ENCODE assay signal across 9 cellular contexts in genomic region chr11:1401656-1402221, GRCh38. TPM values are rescaled to one million over a fixed set of nuclear protein-coding genes. Genes with fewer than 3 reads are reported as not detected.
A peak's percentile ranks its signal among the peaks of the same experiment; 100 is the strongest.
DNase-seq lines count a peak whose midpoint lies in the region; ATAC-seq, FAIRE-seq and TF ChIP-seq lines count a peak whose summit lies in the region.
"Had no signal": no experiment of that assay in that cellular context is flagged by ENCODE, and none has a peak within 500 bp of the region (broad histone marks: within the 10 kb centered on the region; RNA-seq: fewer than 3 reads in every experiment).

No MANE protein-coding gene starts in this region.

- no peak overlapping the region for H3K4me3 Mint-ChIP-seq in T-cell
- H3K4me3 Mint-ChIP-seq: activated naive CD4-positive, alpha-beta T cell treated with anti-CD3 and anti-CD28 coated beads, Interleukin-2, amount 50 U/mL, for 24 hours had no signal

- H3K36me3 Mint-ChIP-seq in T-cell = no peaks in the 10 kb centered on the region
- H3K36me3 Mint-ChIP-seq: activated naive CD4-positive, alpha-beta T cell treated with anti-CD3 and anti-CD28 coated beads, Interleukin-2, amount 50 U/mL, for 24 hours had no signal

- H3K4me1 Mint-ChIP-seq in T-cell = no peaks in the 10 kb centered on the region
- H3K4me1 Mint-ChIP-seq: activated naive CD4-positive, alpha-beta T cell treated with anti-CD3 and anti-CD28 coated beads, Interleukin-2, amount 50 U/mL, for 24 hours had no signal

- POLR2A ChIA-PET in T-cell (lab: Charles Lee) (no interaction called here), HepG2 (lab: Yijun Ruan, JAX) (no interaction called here)

- ATAC-seq in T-cell (replicated peaks in 1 of 4) = peak in 2 of 4 experiments; percentile 31 to 68
- peak; percentile 42 for ATAC-seq in HepG2
- ATAC-seq in HG02623 (IDR thresholded peaks at IDR 0.05; ENCODE audit: unreplicated experiment) = no peak

- FAIRE-seq in HepG2 (lab: Jason Lieb, UNC) = no peak

- no peaks in the 10 kb centered on the region for H3K79me2 ChIP-seq in HepG2 (ENCODE audit: insufficient read depth, low read length)

- no peaks in the 10 kb centered on the region for H3K9me3 Mint-ChIP-seq in T-cell
- H3K9me3 Mint-ChIP-seq: activated naive CD4-positive, alpha-beta T cell treated with anti-CD3 and anti-CD28 coated beads, Interleukin-2, amount 50 U/mL, for 24 hours had no signal

- H2AFZ ChIP-seq in HepG2 (ENCODE audit: low read length) = no peak overlapping the region

- peaks cover 0 to 9% of the 10 kb centered on the region in 2 donors for H3K27me3 Mint-ChIP-seq in T-cell
- H3K27me3 Mint-ChIP-seq: activated naive CD4-positive, alpha-beta T cell treated with anti-CD3 and anti-CD28 coated beads, Interleukin-2, amount 50 U/mL, for 24 hours had no signal

- no peak overlapping the region for H3K4me3 ChIP-seq in BLaER1 treated with 17β-estradiol and CSF1 and Interleukin-3, amounts not matched to agents 10 nM and 100 nM
- no peak overlapping the region for H3K4me3 ChIP-seq in HepG2 (replicated peaks in 1 of 3; ENCODE audit: insufficient read depth in 1 of 3, low read depth in 2 of 3, low read length in 3 of 3)

- H3K4me1 ChIP-seq in BLaER1 treated with 17β-estradiol and CSF1 and Interleukin-3, amounts not matched to agents 10 nM and 100 nM = peaks cover 12 to 49% (median 42%) of the 10 kb centered on the region in 10 experiments; a peak in 19 of 20 replicates
- H3K4me1 ChIP-seq in HepG2 (ENCODE audit: insufficient read depth, low read length) = no peaks in the 10 kb centered on the region

- in situ Hi-C loops in HepG2 (cut with HindIII; ENCODE audit: extremely low pct_ligation_motif_present, low pct_unique_long_range_greater_than_20kb) = no loop called here

- TF ChIP-seq POLR2A in HepG2 (IDR thresholded peaks at IDR 0.05; ENCODE audit: insufficient read depth in 1 of 2, low read depth in 2 of 2, low read length in 2 of 2) = no peak

- intact Hi-C loops in HepG2 (cut with micrococcal nuclease; ENCODE audit: unreplicated experiment) = no loop called here

- no peak overlapping the region for H3K9ac ChIP-seq in BLaER1 treated with 17β-estradiol and CSF1 and Interleukin-3, amounts not matched to agents 10 nM and 100 nM
- H3K9ac ChIP-seq in HepG2 (ENCODE audit: insufficient read depth, low read depth, low read length) = no peak overlapping the region

- CTCF ChIA-PET in T-cell (lab: Charles Lee) (no interaction called here), HepG2 (lab: Yijun Ruan, JAX; ENCODE audit: low intra/inter-chr PET ratio, low total read pairs) (no interaction called here)

- H3K4me2 ChIP-seq in BLaER1 treated with 17β-estradiol and CSF1 and Interleukin-3, amounts not matched to agents 10 nM and 100 nM = peak overlapping the region in 9 of 11 experiments; percentile 61 to 94 (median 84); a peak in 18 of 22 replicates
- no peak overlapping the region for H3K4me2 ChIP-seq in HepG2 (ENCODE audit: low read depth, low read length)

- TF ChIP-seq EP300 in HepG2 (IDR thresholded peaks at IDR 0.05; ENCODE audit: low read depth in 2 of 2, low read length in 2 of 2) (no peak), HepG2 (CRISPR knock-in tag; IDR thresholded peaks at IDR 0.05; ENCODE audit: borderline replicate concordance) (no peak)

- BruUV-seq in HepG2 (replicated peaks; lab: Mats Ljungman, UMichigan) = no TSS peak

- TF ChIP-seq CTCF in HepG2 (CRISPR knock-in tag; IDR thresholded peaks at IDR 0.05) = no peak

- no peak for TF ChIP-seq RAD21 in HepG2 (CRISPR knock-in tag; IDR thresholded peaks at IDR 0.05)

- H3K9me3 ChIP-seq in BLaER1 treated with 17β-estradiol and CSF1 and Interleukin-3, amounts not matched to agents 10 nM and 100 nM (replicated peaks in 1 of 11) = no peaks in the 10 kb centered on the region
- H3K9me3 ChIP-seq in HepG2 (ENCODE audit: low read length) = no peaks in the 10 kb centered on the region

- H4K20me1 ChIP-seq in BLaER1 treated with 17β-estradiol and CSF1 and Interleukin-3, amounts not matched to agents 10 nM and 100 nM = peaks cover 0 to 99% (median 59%) of the 10 kb centered on the region in 11 experiments; a peak in 20 of 22 replicates
- peaks cover 23% of the 10 kb centered on the region; the same call in 1 of the 2 replicates for H4K20me1 ChIP-seq in HepG2 (ENCODE audit: insufficient read depth, low read length)

- no peak overlapping the region for H3K27ac ChIP-seq in BLaER1 treated with 17β-estradiol and CSF1 and Interleukin-3, amounts not matched to agents 10 nM and 100 nM
- H3K27ac ChIP-seq in caudate nucleus (ENCODE audit: low read depth, low read length) (no peak overlapping the region), HepG2 (ENCODE audit: extremely low read length, insufficient read depth, low read length) (no peak overlapping the region), substantia nigra (ENCODE audit: low read depth, low read length, poor library complexity, severe bottlenecking) (no peak overlapping the region)

- WGBS in HepG2 (ENCODE audit: low lambda C conversion rate) = 49% methylated on average over 6 of the region's 23 CpGs

- no peaks in the 10 kb centered on the region for H3K36me3 ChIP-seq in BLaER1 treated with 17β-estradiol and CSF1 and Interleukin-3, amounts not matched to agents 10 nM and 100 nM
- H3K36me3 ChIP-seq in HepG2 (replicated peaks in 1 of 2; ENCODE audit: control insufficient read depth in 1 of 2, insufficient read depth in 2 of 2, low read length in 2 of 2) = no peaks in the 10 kb centered on the region

- no peak overlapping the region for H3K27ac Mint-ChIP-seq in T-cell
- H3K27ac Mint-ChIP-seq: activated naive CD4-positive, alpha-beta T cell treated with anti-CD3 and anti-CD28 coated beads, Interleukin-2, amount 50 U/mL, for 24 hours had no signal

- DNase-seq in HK-2 (ENCODE audit: unreplicated experiment) = peak; percentile 31
- DNase-seq in T-cell = peak in 26 of 34 experiments; percentile 22 to 58 (median 38)
- DNase-seq in caudate nucleus (lab: John Stamatoyannopoulos, UW) = peak in 43 of 61 donors; percentile 20 to 79 (median 50)
- peak; percentile 30 for DNase-seq in HepG2 (ENCODE audit: low spot score)
- DNase-seq in substantia nigra (lab: John Stamatoyannopoulos, UW) = peak in 41 of 49 donors; percentile 9 to 91 (median 63)
- DNase-seq in OCI-M2 (lab: John Stamatoyannopoulos, UW; ENCODE audit: unreplicated experiment) = no peak

- peaks cover 16 to 71% (median 38%) of the 10 kb centered on the region in 11 experiments; a peak in 19 of 22 replicates for H3K27me3 ChIP-seq in BLaER1 treated with 17β-estradiol and CSF1 and Interleukin-3, amounts not matched to agents 10 nM and 100 nM
- H3K27me3 ChIP-seq in HepG2 (ENCODE audit: control insufficient read depth in 1 of 2, insufficient read depth in 2 of 2, low read length in 2 of 2) = peaks cover 20 to 72% of the 10 kb centered on the region in 2 experiments

TF ChIP-seq in HepG2, 621 proteins besides CTCF, POLR2A, EP300 and RAD21 (continues in another document):
- TF ChIP-seq ZFY (CRISPR knock-in tag; IDR thresholded peaks at IDR 0.05) (0 out of 2 replicates have a peak, but pooled peaks have one; percentile 32), XRCC5 (optimal IDR thresholded peaks at IDR 0.05; ENCODE audit: low read length) (peak; percentile 45), ZNF766 (CRISPR knock-in tag; IDR thresholded peaks at IDR 0.05; ENCODE audit: borderline replicate concordance) (peak; percentile 59; the same call in 1 of the 2 replicates), MTF2 (CRISPR knock-in tag; IDR thresholded peaks at IDR 0.05; ENCODE audit: borderline replicate concordance) (0 out of 2 replicates have a peak, but pooled peaks have one; percentile 1), ZNF580 (CRISPR knock-in tag; IDR thresholded peaks at IDR 0.05; ENCODE audit: borderline replicate concordance, low read depth) (0 out of 2 replicates have a peak, but pooled peaks have one; percentile 78), MZF1 (CRISPR knock-in tag; IDR thresholded peaks at IDR 0.05; ENCODE audit: borderline replicate concordance) (no peak), NFKB2 (CRISPR knock-in tag; IDR thresholded peaks at IDR 0.05; ENCODE audit: borderline replicate concordance) (peak; percentile 97), KDM4B (CRISPR knock-in tag; IDR thresholded peaks at IDR 0.05) (0 out of 2 replicates have a peak, but pooled peaks have one; percentile 58)

RNA-seq across cellular contexts. Expression of gene BRSK2, which starts 12.0 kb away (rescaled TPM):
- total RNA-seq in T-cell = 1 to 10 TPM in 2 of 5 donors, under 1 TPM in 3; 0.54 to 1.5 (median 0.95) TPM
- 0.84 and 1.1 TPM in 2 replicates for total RNA-seq in HepG2 (2016; rRNA removed; fragmentation: Illumina TruSeq; extraction: Trizol)
- 0.35 and 0.40 TPM in 2 replicates for total RNA-seq in HepG2 (2016; cell fraction: cytosol; rRNA removed; fragmentation: Illumina TruSeq; extraction: Trizol; ENCODE audit: low read depth)
- 0.19 and 0.93 TPM in 2 replicates for total RNA-seq in HepG2 (2016; cell fraction: insoluble cytoplasmic fraction; rRNA removed; fragmentation: Illumina TruSeq; extraction: Trizol)
- 1.1 and 1.3 TPM in 2 replicates for total RNA-seq in HepG2 (2016; cell fraction: membrane; rRNA removed; fragmentation: Illumina TruSeq; extraction: Trizol)
- total RNA-seq in HepG2 (2016; cell fraction: nucleus; rRNA removed; fragmentation: Illumina TruSeq; extraction: Trizol) = 1.3 and 1.7 TPM in 2 replicates
- polyA plus RNA-seq in HepG2 (2011; rRNA removed) = 0.74 and 2.3 TPM in 2 replicates
- polyA plus RNA-seq in HepG2 (2011; cell fraction: cytosol; rRNA removed) = 0.62 and 0.65 TPM in 2 replicates
- 7.2 and 9.9 TPM in 2 replicates for polyA plus RNA-seq in HepG2 (2011; cell fraction: nucleus; rRNA removed)
- polyA plus RNA-seq in HepG2 (2012) = 0.54 and 1.4 TPM in 2 replicates
- 0.18 and 0.59 TPM in 2 replicates for polyA plus RNA-seq in HepG2 (2016; cell fraction: cytosol; fragmentation: Illumina TruSeq; extraction: Trizol; ENCODE audit: low read depth)
- polyA plus RNA-seq in HepG2 (2016; cell fraction: insoluble cytoplasmic fraction; fragmentation: Illumina TruSeq; extraction: Trizol; ENCODE audit: low read depth) = 0.59 and 0.72 TPM in 2 replicates
- polyA plus RNA-seq in HepG2 (2016; cell fraction: membrane; fragmentation: Illumina TruSeq; extraction: Trizol; ENCODE audit: low read depth) = 0.64 and 0.85 TPM in 2 replicates
- polyA plus RNA-seq in HepG2 (2016; cell fraction: nucleus; fragmentation: Illumina TruSeq; extraction: Trizol; ENCODE audit: insufficient read depth, low read depth) = 1.8 and 3.3 TPM in 2 replicates
- polyA minus RNA-seq in HepG2 (2011; rRNA and poly(A)+ RNA removed; ENCODE audit: low replicate concordance) = 0.62 and 1.2 TPM in 2 replicates
- 0.88 and 1.3 TPM in 2 replicates for polyA minus RNA-seq in HepG2 (2011; cell fraction: cytosol; rRNA and poly(A)+ RNA removed)
- 0.90 and 3.0 TPM in 2 replicates for polyA minus RNA-seq in HepG2 (2011; cell fraction: nucleus; rRNA and poly(A)+ RNA removed)
